ENCODE assay signal across 8 cellular contexts in the genomic region with DNA sequence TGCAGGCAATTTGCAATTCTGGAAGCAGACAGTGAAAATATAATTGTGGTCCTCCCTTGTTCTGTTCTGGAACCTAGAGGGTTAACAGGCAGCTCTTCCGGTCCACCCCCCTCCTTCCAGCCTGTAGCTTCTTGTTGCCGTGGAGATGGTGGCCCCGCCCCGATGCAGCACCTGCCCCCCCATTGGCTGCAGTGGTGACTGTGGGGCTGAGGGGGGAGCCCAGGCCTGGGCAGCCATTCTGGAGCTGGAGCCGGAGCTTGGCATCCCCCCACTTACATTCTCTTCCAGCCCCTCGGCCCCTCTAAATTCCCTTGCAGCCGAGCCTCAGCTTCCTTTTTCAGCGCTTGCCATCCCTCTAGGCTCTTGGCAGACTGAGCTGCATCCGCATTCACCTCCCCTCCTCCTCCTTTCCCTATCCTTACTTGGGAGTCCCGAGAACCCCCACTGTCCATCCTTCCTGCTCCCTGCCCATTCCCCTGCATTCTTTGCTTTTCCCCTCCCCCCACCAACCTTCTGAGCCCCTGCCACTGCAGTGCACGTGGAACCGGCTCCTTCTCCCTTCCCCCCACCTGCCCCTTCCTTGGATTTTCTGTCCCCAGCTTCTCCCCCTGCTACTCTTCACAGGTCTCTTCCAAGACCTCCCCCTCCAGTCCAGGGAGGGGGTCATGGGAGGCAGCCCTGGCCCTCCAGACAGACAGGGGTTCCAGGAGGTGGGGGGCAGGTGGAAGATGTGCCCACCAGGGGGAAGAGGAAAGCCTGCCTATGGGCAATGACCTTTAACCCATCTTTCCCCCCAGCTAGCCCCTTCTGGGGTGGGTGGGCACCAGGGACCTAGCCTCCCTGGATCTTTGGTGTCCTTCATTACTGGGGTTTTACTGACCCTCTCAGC. TPM values are rescaled to one million over a fixed set of nuclear protein-coding genes. Genes with fewer than 3 reads are reported as not detected.
A peak's percentile ranks its signal among the peaks of the same experiment; 100 is the strongest.
DNase-seq lines count a peak whose midpoint lies in the region; ATAC-seq and TF ChIP-seq lines count a peak whose summit lies in the region.

No MANE protein-coding gene starts in this region.

- H3K4me1 ChIP-seq in HUES64 (ENCODE audit: insufficient read depth, low read length) (peaks cover 49% of the 10 kb centered on the region), gastrocnemius medialis (peaks cover 20 to 23% of the 10 kb centered on the region in 2 donors)

- H3K36me3 ChIP-seq in HUES64 (ENCODE audit: insufficient read depth, low read length): peaks cover 14% of the 10 kb centered on the region
- no peaks in the 10 kb centered on the region for H3K36me3 ChIP-seq in gastrocnemius medialis

- H3K27me3 ChIP-seq in HUES64 (ENCODE audit: insufficient read depth, low read length) (no peaks in the 10 kb centered on the region), gastrocnemius medialis (no peaks in the 10 kb centered on the region)

- intact Hi-C loops in gastrocnemius medialis (cut with DNase I; ENCODE audit: low total_unique reads): no loop called here

- H3K9me3 ChIP-seq in HUES64 (ENCODE audit: insufficient read depth, low read depth, low read length) (no peaks in the 10 kb centered on the region), gastrocnemius medialis (no peaks in the 10 kb centered on the region)

- ATAC-seq in gastrocnemius medialis (no peak), HG02852 (IDR thresholded peaks at IDR 0.05; ENCODE audit: unreplicated experiment) (no peak)

- DNase-seq in GM12865 (ENCODE audit: low read depth) (peak; percentile 88), T-helper 1 cell (peak; percentile 60 to 82 (median 76)), inferior parietal cortex (ENCODE audit: extremely low spot score) (peak; percentile 74), gastrocnemius medialis (no peak)
- DNase-seq in stimulated activated CD4-positive, alpha-beta T cell treated with anti-CD3 and anti-CD28 coated beads, Interleukin-4, amount 100 ng/mL, for 1 hour: peak; percentile 80

- peak overlapping the region; percentile 100 for H3K27ac ChIP-seq in HUES64 (ENCODE audit: low read depth, low read length)
- H3K27ac ChIP-seq in angular gyrus (ENCODE audit: low read depth, low read length): peak overlapping the region; percentile 68
- no peak overlapping the region for H3K27ac ChIP-seq in gastrocnemius medialis

- 1% methylated on average over 11 of the region's 12 CpGs for WGBS in HUES64

- no peak for TF ChIP-seq CTCF in GM12865 (IDR thresholded peaks at IDR 0.05; ENCODE audit: insufficient read depth, low read depth, low read length, missing control alignments)
- TF ChIP-seq CTCF in gastrocnemius medialis (IDR thresholded peaks at IDR 0.05 in 4 of 5, conservative IDR thresholded peaks at IDR 0.05 in 1 of 5): no peak

- no peak for TF ChIP-seq POLR2A in gastrocnemius medialis (IDR thresholded peaks at IDR 0.05)

- H3K9ac ChIP-seq in HUES64 (ENCODE audit: low read depth, low read length): peak overlapping the region; percentile 83

- in situ Hi-C loops in gastrocnemius medialis (cut with MboI; ENCODE audit: low sequenced_read_pairs in 4 of 4): no loop called here

- H3K4me3 ChIP-seq in GM12865 (ENCODE audit: low read depth, low read length) (peak overlapping the region; percentile 15), HUES64 (ENCODE audit: low read length) (peak overlapping the region; percentile 57), gastrocnemius medialis (no peak overlapping the region)

RNA-seq across cellular contexts. Expression of a gene that starts 11.4 kb away (rescaled TPM):
- 51.5 TPM for polyA plus RNA-seq in HUES64 (2013, experiment 1 of 2)
- polyA plus RNA-seq in HUES64 (2013, experiment 2 of 2): 50.1 TPM
- 1 to 10 TPM in 3 of 4 donors, under 1 TPM in 1; 0.71 to 2.3 (median 1.3) TPM for total RNA-seq in gastrocnemius medialis

RNA-seq across cellular contexts. Expression of a gene that starts 13.3 kb away (rescaled TPM):
- polyA plus RNA-seq in HUES64 (2013, experiment 1 of 2): 210 TPM
- 234 TPM for polyA plus RNA-seq in HUES64 (2013, experiment 2 of 2)
- total RNA-seq in gastrocnemius medialis: 100 to 1,000 TPM in 2 of 4 donors, 10 to 100 TPM in 2; 69.9 to 119 (median 93.2) TPM

RNA-seq across cellular contexts. Expression of a gene that starts 20.4 kb away (rescaled TPM):
- polyA plus RNA-seq in HUES64 (2013, experiment 1 of 2): 34.9 TPM
- polyA plus RNA-seq in HUES64 (2013, experiment 2 of 2): 39.5 TPM
- total RNA-seq in gastrocnemius medialis: 10 to 100 TPM; 53.5 to 65.8 (median 62.9) TPM

RNA-seq across cellular contexts. Expression of a gene that starts 23.1 kb away (rescaled TPM):
- polyA plus RNA-seq in HUES64 (2013, experiment 1 of 2): 20.3 TPM
- 16.4 TPM for polyA plus RNA-seq in HUES64 (2013, experiment 2 of 2)
- 1 to 10 TPM in 2 of 4 donors, under 1 TPM in 2; 0.82 to 2.2 (median 1.2) TPM for total RNA-seq in gastrocnemius medialis

RNA-seq across cellular contexts. Expression of a gene that starts 39.6 kb away (rescaled TPM):
- 61.5 TPM for polyA plus RNA-seq in HUES64 (2013, experiment 1 of 2)
- polyA plus RNA-seq in HUES64 (2013, experiment 2 of 2): 66.2 TPM
- total RNA-seq in gastrocnemius medialis: 1 to 10 TPM in 1 of 4 donors, under 1 TPM in 1, not detected in 2; 0.64 to 1.4 TPM

Comparison
In these comparisons a context has a peak if more than half of its experiments do, and no peak if none do; other contexts are left out.
1. DNase-seq: peak in GM12865 (single experiment), T-helper 1 cell (5 of 5), inferior parietal cortex (single experiment) and stimulated activated CD4-positive, alpha-beta T cell treated with anti-CD3 and anti-CD28 coated beads, Interleukin-4, amount 100 ng/mL, for 1 hour (single experiment); none in gastrocnemius medialis (0 of 2).
2. H3K4me3 ChIP-seq: peak in GM12865 (single experiment) and HUES64 (single experiment); none in gastrocnemius medialis (0 of 4).
3. H3K27ac ChIP-seq: peak in HUES64 (single experiment) and angular gyrus (single experiment); none in gastrocnemius medialis (0 of 4).